In the genomic region with DNA sequence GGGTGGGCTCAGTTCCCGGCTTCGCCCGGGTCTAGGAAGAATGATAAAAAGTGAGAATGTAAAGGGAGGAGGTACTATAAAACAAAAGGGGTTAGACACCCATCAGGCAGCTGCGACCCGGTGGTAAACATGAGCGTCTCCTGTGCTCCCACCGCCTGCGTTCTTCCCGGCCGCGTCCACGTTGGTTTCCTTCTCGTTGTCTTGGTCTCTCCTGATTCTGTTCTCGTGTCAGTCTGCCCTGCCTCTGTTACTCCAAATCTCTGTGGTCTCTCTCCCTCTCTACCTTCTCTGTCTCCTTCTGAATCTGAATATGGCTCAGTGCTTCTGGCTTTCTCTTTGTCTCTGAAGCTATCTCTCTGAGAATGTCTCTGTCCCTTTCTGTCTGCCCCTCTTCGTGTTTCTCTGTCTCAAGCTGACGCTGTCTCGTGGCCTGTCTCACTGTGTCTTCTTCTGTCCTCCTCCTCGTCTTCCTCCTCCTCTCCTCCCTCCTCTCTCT, we compare ENCODE assay signal across 9 cellular contexts. TPM values are rescaled to one million over a fixed set of nuclear protein-coding genes. Genes with fewer than 3 reads are reported as not detected.
DNase-seq lines count a peak whose midpoint lies in the region; ATAC-seq, FAIRE-seq and TF ChIP-seq lines count a peak whose summit lies in the region.
"Had no signal": no experiment of that assay in that cellular context is flagged by ENCODE, and none has a peak within 500 bp of the region (broad histone marks: within the 10 kb centered on the region; RNA-seq: fewer than 3 reads in every experiment).

No MANE protein-coding gene starts in this region.

- H3K27me3 ChIP-seq in HepG2 (ENCODE audit: control insufficient read depth in 1 of 2, insufficient read depth in 2 of 2, low read length in 2 of 2) (no peaks in the 10 kb centered on the region; a peak in 1 of 5 replicates), right lobe of liver (peaks cover 3 to 18% of the 10 kb centered on the region in 2 donors), aorta (ENCODE audit: control insufficient read depth in 1 of 2, insufficient read depth in 2 of 2, low read length in 1 of 2) (no peaks in the 10 kb centered on the region)
- H3K27me3 ChIP-seq: body of pancreas had no signal

- H3K4me1 ChIP-seq in HepG2 (ENCODE audit: insufficient read depth, low read length) (peaks cover 76% of the 10 kb centered on the region), right lobe of liver (peaks cover 0 to 18% (median 4%) of the 10 kb centered on the region in 4 donors), mucosa of descending colon (ENCODE audit: low read depth) (peaks cover 17% of the 10 kb centered on the region), aorta (ENCODE audit: control insufficient read depth in 1 of 2, insufficient read depth in 2 of 2, low read length in 2 of 2) (no peaks in the 10 kb centered on the region)

- BruUV-seq in HepG2 (replicated peaks; lab: Mats Ljungman, UMichigan): no TSS peak

- 85% methylated on average over 18 of the region's 18 CpGs for WGBS in HepG2 (ENCODE audit: low lambda C conversion rate)
- 5% methylated on average over 18 of the region's 18 CpGs for WGBS in right lobe of liver (ENCODE audit: insufficient coverage, low coverage, low lambda C conversion rate, missing lambda C conversion rate)
- WGBS in aorta, 2 donors: 1 to 2% methylated on average over 18 of the region's 18 CpGs

- in situ Hi-C loops in HepG2 (cut with HindIII; ENCODE audit: extremely low pct_ligation_motif_present, low pct_unique_long_range_greater_than_20kb): no loop called here

- H3K9me3 ChIP-seq in HepG2 (ENCODE audit: low read length) (no peaks in the 10 kb centered on the region), right lobe of liver (no peaks in the 10 kb centered on the region), mucosa of descending colon (no peaks in the 10 kb centered on the region), aorta (ENCODE audit: control insufficient read depth, low read length) (no peaks in the 10 kb centered on the region)
- H3K9me3 ChIP-seq: body of pancreas had no signal

- H3K4me3 ChIP-seq in HepG2 (replicated peaks in 1 of 3; ENCODE audit: insufficient read depth in 1 of 3, low read depth in 2 of 3, low read length in 3 of 3) (no peak overlapping the region; a peak in 1 of 6 replicates), right lobe of liver (no peak overlapping the region), mucosa of descending colon (no peak overlapping the region), aorta (ENCODE audit: low read length in 2 of 2) (peak overlapping the region in 1 of 2 donors; percentile 23)
- H3K4me3 ChIP-seq: body of pancreas had no signal

- H3K27ac ChIP-seq in HepG2 (ENCODE audit: extremely low read length, insufficient read depth, low read length) (no peak overlapping the region), right lobe of liver (peak overlapping the region in 1 of 3 donors; percentile 63), aorta (ENCODE audit: low read depth in 1 of 2, low read length in 2 of 2) (peak overlapping the region; percentile 9 to 61)

- H3K36me3 ChIP-seq in HepG2 (replicated peaks in 1 of 2; ENCODE audit: control insufficient read depth in 1 of 2, insufficient read depth in 2 of 2, low read length in 2 of 2): no peaks in the 10 kb centered on the region
- no peaks in the 10 kb centered on the region for H3K36me3 ChIP-seq in right lobe of liver
- no peaks in the 10 kb centered on the region for H3K36me3 ChIP-seq in mucosa of descending colon (ENCODE audit: low read depth)
- H3K36me3 ChIP-seq in aorta (ENCODE audit: control insufficient read depth in 1 of 2, insufficient read depth in 2 of 2, low read length in 1 of 2): no peaks in the 10 kb centered on the region

- no peak for TF ChIP-seq RAD21 in HepG2 (CRISPR knock-in tag; IDR thresholded peaks at IDR 0.05)

- no peak for ATAC-seq in HepG2
- no peak for ATAC-seq in right lobe of liver
- ATAC-seq in mucosa of descending colon: peak; percentile 16
- peak; percentile 9 for ATAC-seq in aorta (ENCODE audit: low FRiP score)
- no peak for ATAC-seq in GM18909 (IDR thresholded peaks at IDR 0.05; ENCODE audit: poor library complexity, unreplicated experiment)

- TF ChIP-seq EP300 in HepG2 (IDR thresholded peaks at IDR 0.05; ENCODE audit: low read depth in 2 of 2, low read length in 2 of 2) (no peak), HepG2 (CRISPR knock-in tag; IDR thresholded peaks at IDR 0.05; ENCODE audit: borderline replicate concordance) (no peak)

- CTCF ChIA-PET in HepG2 (lab: Yijun Ruan, JAX; ENCODE audit: low intra/inter-chr PET ratio, low total read pairs): no interaction called here

- H3K4me2 ChIP-seq in HepG2 (ENCODE audit: low read depth, low read length): no peak overlapping the region

- H3K9ac ChIP-seq in HepG2 (ENCODE audit: insufficient read depth, low read depth, low read length): no peak overlapping the region

- no peak for TF ChIP-seq CTCF in HepG2 (CRISPR knock-in tag; IDR thresholded peaks at IDR 0.05)
- TF ChIP-seq CTCF in right lobe of liver (IDR thresholded peaks at IDR 0.05): no peak
- TF ChIP-seq CTCF in mucosa of descending colon (IDR thresholded peaks at IDR 0.05): no peak

- no peak for FAIRE-seq in HepG2 (lab: Jason Lieb, UNC)

- intact Hi-C loops in HepG2 (cut with micrococcal nuclease; ENCODE audit: unreplicated experiment) (no loop called here), right lobe of liver (cut with DNase I) (no loop called here), mucosa of descending colon (cut with DNase I, micrococcal nuclease) (no loop called here), aorta (cut with DNase I) (loop anchor here (2.0 to 10.0 kb wide), 4 partner anchors 38 to 80 kb away; partner anchors contain the start of gene FOXP4 (in 1 of the 2))

- no peak overlapping the region for H2AFZ ChIP-seq in HepG2 (ENCODE audit: low read length)

- DNase-seq in HepG2 (ENCODE audit: low spot score) (no peak), right lobe of liver (no peak), amniotic epithelial cell (ENCODE audit: low read depth) (peak; percentile 13), mucosa of descending colon (no peak), aorta (no peak), LoVo (ENCODE audit: low spot score) (no peak), NCI-H446 treated with DMSO at 0.1 percent for 48 hours (lab: John Stamatoyannopoulos, UW) (no peak)

- H3K79me2 ChIP-seq in HepG2 (ENCODE audit: insufficient read depth, low read length): no peaks in the 10 kb centered on the region

- POLR2A ChIA-PET in HepG2 (lab: Yijun Ruan, JAX): interaction anchor here (2.4 to 11.7 kb wide), 4 partner anchors 16 to 74 kb away, joined by 9 to 187 read pairs (median 10); no protein-coding TSS in a partner anchor

- H4K20me1 ChIP-seq in HepG2 (ENCODE audit: insufficient read depth, low read length): no peaks in the 10 kb centered on the region

- no peak for TF ChIP-seq POLR2A in HepG2 (IDR thresholded peaks at IDR 0.05; ENCODE audit: insufficient read depth in 1 of 2, low read depth in 2 of 2, low read length in 2 of 2)
- TF ChIP-seq POLR2A in right lobe of liver (IDR thresholded peaks at IDR 0.05): no peak

TF ChIP-seq in HepG2, 621 proteins besides CTCF, POLR2A, EP300 and RAD21 (continues in another document):
- TF ChIP-seq THAP7 (CRISPR knock-in tag; IDR thresholded peaks at IDR 0.05) (no peak), XBP1 (CRISPR knock-in tag; IDR thresholded peaks at IDR 0.05) (no peak)

RNA-seq across cellular contexts. Expression of gene FOXP4, which starts 41.6 kb away (rescaled TPM):
- total RNA-seq in HepG2 (2016; rRNA removed; fragmentation: Illumina TruSeq; extraction: Trizol) (11.0 TPM in 2 replicates), right lobe of liver (10 to 100 TPM; 12.6 to 19.2 (median 14.9) TPM), mucosa of descending colon (10 to 100 TPM; 31.5 to 34.9 (median 33.8) TPM), aorta (10 to 100 TPM; 31.6 to 36.2 TPM)
- 2.8 and 3.0 TPM in 2 replicates for total RNA-seq in HepG2 (2016; cell fraction: cytosol; rRNA removed; fragmentation: Illumina TruSeq; extraction: Trizol; ENCODE audit: low read depth)
- total RNA-seq in HepG2 (2016; cell fraction: insoluble cytoplasmic fraction; rRNA removed; fragmentation: Illumina TruSeq; extraction: Trizol): 9.5 and 11.3 TPM in 2 replicates
- total RNA-seq in HepG2 (2016; cell fraction: membrane; rRNA removed; fragmentation: Illumina TruSeq; extraction: Trizol): 15.4 and 15.8 TPM in 2 replicates
- total RNA-seq in HepG2 (2016; cell fraction: nucleus; rRNA removed; fragmentation: Illumina TruSeq; extraction: Trizol): 14.9 TPM in 2 replicates
- polyA plus RNA-seq in HepG2 (2011; rRNA removed) (12.4 and 15.9 TPM in 2 replicates), aorta (10 to 100 TPM in 1 of 2 donors, 1 to 10 TPM in 1; 9.1 to 11.3 TPM)
- 6.6 and 10.1 TPM in 2 replicates for polyA plus RNA-seq in HepG2 (2011; cell fraction: cytosol; rRNA removed)
- 47.8 and 59.4 TPM in 2 replicates for polyA plus RNA-seq in HepG2 (2011; cell fraction: nucleus; rRNA removed)
- polyA plus RNA-seq in HepG2 (2012): 53.6 and 69.1 TPM in 2 replicates
- polyA plus RNA-seq in HepG2 (2016; cell fraction: cytosol; fragmentation: Illumina TruSeq; extraction: Trizol; ENCODE audit: low read depth): 10.9 and 11.7 TPM in 2 replicates
- polyA plus RNA-seq in HepG2 (2016; cell fraction: insoluble cytoplasmic fraction; fragmentation: Illumina TruSeq; extraction: Trizol; ENCODE audit: low read depth): 37.6 and 56.8 TPM in 2 replicates
- 44.1 and 44.7 TPM in 2 replicates for polyA plus RNA-seq in HepG2 (2016; cell fraction: membrane; fragmentation: Illumina TruSeq; extraction: Trizol; ENCODE audit: low read depth)
- 75.1 and 80.7 TPM in 2 replicates for polyA plus RNA-seq in HepG2 (2016; cell fraction: nucleus; fragmentation: Illumina TruSeq; extraction: Trizol; ENCODE audit: insufficient read depth, low read depth)
- polyA minus RNA-seq in HepG2 (2011; rRNA and poly(A)+ RNA removed; ENCODE audit: low replicate concordance): 3.3 and 26.4 TPM in 2 replicates
- polyA minus RNA-seq in HepG2 (2011; cell fraction: cytosol; rRNA and poly(A)+ RNA removed): 29.5 and 30.0 TPM in 2 replicates
- 15.2 and 15.5 TPM in 2 replicates for polyA minus RNA-seq in HepG2 (2011; cell fraction: nucleus; rRNA and poly(A)+ RNA removed)

Comparison
In these comparisons a context has a peak if more than half of its experiments do, and no peak if none do; other contexts are left out.
1. ATAC-seq: peak in mucosa of descending colon (single experiment) and aorta (single experiment); none in HepG2 (single experiment), right lobe of liver (0 of 4) and GM18909 (single experiment).
2. intact Hi-C loops: an anchor here in aorta (2.0 to 10.0 kb wide); none called in HepG2, right lobe of liver and mucosa of descending colon.